Comparison of ENCODE assay signal across 10 cellular contexts in genomic region chr10:132001238-132001977, GRCh38. TPM values are rescaled to one million over a fixed set of nuclear protein-coding genes. Genes with fewer than 3 reads are reported as not detected.
DNase-seq lines count a peak whose midpoint lies in the region; ATAC-seq, FAIRE-seq and TF ChIP-seq lines count a peak whose summit lies in the region.
"Had no signal": no experiment of that assay in that cellular context is flagged by ENCODE, and none has a peak within 500 bp of the region (broad histone marks: within the 10 kb centered on the region; RNA-seq: fewer than 3 reads in every experiment).

No MANE protein-coding gene starts in this region.

- H3K9me3 ChIP-seq in BE2C = no peaks in the 10 kb centered on the region; the same call in 1 of the 2 replicates
- H3K9me3 ChIP-seq: right atrium auricular region, tibial artery had no signal

- peak overlapping the region; percentile 42 for H3K4me3 ChIP-seq in BE2C (ENCODE audit: low read depth, low read length)
- H3K4me3 ChIP-seq: right atrium auricular region, tibial artery had no signal

- peak; percentile 29; the same call in 1 of the 2 replicates for TF ChIP-seq CTCF in BE2C (IDR thresholded peaks at IDR 0.05; ENCODE audit: low read depth, low read length)
- TF ChIP-seq CTCF in foreskin keratinocyte (conservative IDR thresholded peaks at IDR 0.05) = peak; percentile 59

- H3K27me3 ChIP-seq in BE2C (no peaks in the 10 kb centered on the region), foreskin keratinocyte (no peaks in the 10 kb centered on the region)
- H3K27me3 ChIP-seq: right atrium auricular region had no signal

- TF ChIP-seq POLR2A in GM12892 (IDR thresholded peaks at IDR 0.05; ENCODE audit: low read depth, low read length) = no peak

- H3K4me1 ChIP-seq in BE2C (no peaks in the 10 kb centered on the region), foreskin keratinocyte (no peaks in the 10 kb centered on the region)

- ATAC-seq in GM19035 (IDR thresholded peaks at IDR 0.05; ENCODE audit: unreplicated experiment) = peak; percentile 80
- peak; percentile 56 for ATAC-seq in foreskin keratinocyte
- ATAC-seq in GM18858 (IDR thresholded peaks at IDR 0.05; ENCODE audit: unreplicated experiment) = no peak
- ATAC-seq in GM19324 (IDR thresholded peaks at IDR 0.05; ENCODE audit: low FRiP score, unreplicated experiment) = no peak
- no peak for ATAC-seq in HG03457 (IDR thresholded peaks at IDR 0.05; ENCODE audit: unreplicated experiment)

- no peak for FAIRE-seq in GM12892 (lab: Jason Lieb, UNC)

- no peaks in the 10 kb centered on the region for H3K36me3 ChIP-seq in BE2C
- H3K36me3 ChIP-seq: right atrium auricular region, tibial artery had no signal

- DNase-seq in BE2C (peak; percentile 63), NCI-H774 (lab: John Stamatoyannopoulos, UW) (peak; percentile 72), foreskin keratinocyte (no peak), GM12892 (ENCODE audit: insufficient read length) (no peak)

- H3K27ac ChIP-seq in foreskin keratinocyte = no peak overlapping the region
- H3K27ac ChIP-seq: right atrium auricular region, tibial artery had no signal

RNA-seq across cellular contexts. Expression of gene BNIP3, which starts 19.7 kb away (rescaled TPM):
- 47.0 TPM for polyA plus RNA-seq in BE2C (2012; ENCODE audit: insufficient read depth, insufficient read length, low read depth)
- total RNA-seq in foreskin keratinocyte = 31.1 and 37.9 TPM in 2 replicates
- 26.0 and 36.0 TPM in 2 replicates for polyA plus RNA-seq in foreskin keratinocyte
- polyA plus RNA-seq in GM12892 (2012; ENCODE audit: missing spikeins) = 99.0 TPM

Comparison
In these comparisons a context has a peak if more than half of its experiments do, and no peak if none do; other contexts are left out.
1. DNase-seq: peak in BE2C (single experiment) and NCI-H774 (single experiment); none in foreskin keratinocyte (0 of 2) and GM12892 (single experiment).
2. ATAC-seq: peak in GM19035 (single experiment) and foreskin keratinocyte (single experiment); none in GM18858 (single experiment), GM19324 (single experiment) and HG03457 (single experiment).